Comparison of ENCODE assay signal across 8 cellular contexts in genomic region chrX:120560405-120560841, GRCh38. TPM values are rescaled to one million over a fixed set of nuclear protein-coding genes. Genes with fewer than 3 reads are reported as not detected.
DNase-seq lines count a peak whose midpoint lies in the region; ATAC-seq and TF ChIP-seq lines count a peak whose summit lies in the region.

No MANE protein-coding gene starts in this region.

- H3K27me3 ChIP-seq in Caco-2 (replicated peaks; ENCODE audit: control insufficient read depth, insufficient read depth, low read length) = no peaks in the 10 kb centered on the region
- no peaks in the 10 kb centered on the region for H3K27me3 ChIP-seq in Loucy (ENCODE audit: insufficient read depth, low read length, poor library complexity, severe bottlenecking)
- no peaks in the 10 kb centered on the region for H3K27me3 ChIP-seq in suprapubic skin

- intact Hi-C loops in Caco-2 (cut with micrococcal nuclease; ENCODE audit: unreplicated experiment) = loop anchor here (1.0 to 5.0 kb wide), 2 partner anchors 10 to 48 kb away; no protein-coding TSS in a partner anchor

- H3F3A ChIP-seq in Loucy (ENCODE audit: low read depth) = no peaks in the 10 kb centered on the region

- peaks cover 32% of the 10 kb centered on the region for H4K20me1 ChIP-seq in Loucy (ENCODE audit: insufficient read depth, low read length, poor library complexity, severe bottlenecking)

- TF ChIP-seq POLR2A in suprapubic skin (IDR thresholded peaks at IDR 0.05) = no peak

- peaks cover 8% of the 10 kb centered on the region for H3K4me1 Mint-ChIP-seq in Caco-2 (ENCODE audit: low read depth, unreplicated experiment)
- peaks cover 4 to 39% (median 20%) of the 10 kb centered on the region in 4 donors for H3K4me1 Mint-ChIP-seq in naive thymus-derived CD8-positive, alpha-beta T cell

- H3K27me3 Mint-ChIP-seq in Caco-2 (ENCODE audit: insufficient read depth, unreplicated experiment) = no peaks in the 10 kb centered on the region
- no peaks in the 10 kb centered on the region for H3K27me3 Mint-ChIP-seq in naive thymus-derived CD8-positive, alpha-beta T cell

- H3K27ac ChIP-seq in epithelial cell of prostate (peak overlapping the region; percentile 90), suprapubic skin (peak overlapping the region; percentile 98)

- peaks cover 20% of the 10 kb centered on the region for H3K4me1 ChIP-seq in Caco-2
- peaks cover 15% of the 10 kb centered on the region for H3K4me1 ChIP-seq in Loucy (ENCODE audit: insufficient read depth, low read length, poor library complexity, severe bottlenecking)
- H3K4me1 ChIP-seq in suprapubic skin = peaks cover 27% of the 10 kb centered on the region

- no TSS peak for BruUV-seq in Caco-2 (replicated peaks; lab: Mats Ljungman, UMichigan)

- H3K4me3 Mint-ChIP-seq in Caco-2 (ENCODE audit: unreplicated experiment) = peak overlapping the region; percentile 95
- H3K4me3 Mint-ChIP-seq in naive thymus-derived CD8-positive, alpha-beta T cell = peak overlapping the region; percentile 93 to 100 (median 97)

- TF ChIP-seq CTCF in Caco-2 (IDR thresholded peaks at IDR 0.05; ENCODE audit: insufficient read depth in 1 of 2, low read depth in 1 of 2, low read length in 1 of 2, severe bottlenecking in 1 of 2, unreplicated experiment in 1 of 2) (no peak), Loucy (conservative IDR thresholded peaks at IDR 0.05; ENCODE audit: low read length) (no peak), suprapubic skin (IDR thresholded peaks at IDR 0.05) (no peak)

- no peaks in the 10 kb centered on the region for H3K9me3 ChIP-seq in Caco-2
- no peaks in the 10 kb centered on the region for H3K9me3 ChIP-seq in Loucy (ENCODE audit: insufficient read depth, low read depth, low read length)
- H3K9me3 ChIP-seq in suprapubic skin = no peaks in the 10 kb centered on the region

- POLR2A ChIA-PET in Caco-2 (lab: Charles Lee) = interaction anchor here (1.6 to 2.5 kb wide), 2 partner anchors 10 to 44 kb away, joined by 7 to 28 read pairs; partner anchors contain the start of gene MCTS1
- POLR2A ChIA-PET in naive thymus-derived CD8-positive, alpha-beta T cell (lab: Charles Lee) = interaction anchor here (0.6 to 3.9 kb wide), 15 partner anchors 8 to 1149 kb away, joined by 3 to 111 read pairs (median 4); partner anchors contain the start of genes C1GALT1C1 and MCTS1

- H3K79me2 ChIP-seq in Loucy (ENCODE audit: insufficient read depth, low read length) = peaks cover 57% of the 10 kb centered on the region

- ATAC-seq in GM21619 (IDR thresholded peaks at IDR 0.05; ENCODE audit: unreplicated experiment) = peak; percentile 36
- ATAC-seq in naive thymus-derived CD8-positive, alpha-beta T cell = peak; percentile 46 to 52

- peak overlapping the region; percentile 98 for H3K27ac Mint-ChIP-seq in Caco-2 (ENCODE audit: unreplicated experiment)
- H3K27ac Mint-ChIP-seq in naive thymus-derived CD8-positive, alpha-beta T cell = peak overlapping the region; percentile 93 to 99 (median 98)

- peak overlapping the region; percentile 93 for H3K9ac ChIP-seq in Loucy (ENCODE audit: low read depth, low read length, poor library complexity, severe bottlenecking)

- no peak for TF ChIP-seq EP300 in suprapubic skin (IDR thresholded peaks at IDR 0.05)

- H3K36me3 ChIP-seq in Caco-2 (ENCODE audit: control insufficient read depth, insufficient read depth, low read length) (no peaks in the 10 kb centered on the region), Loucy (ENCODE audit: insufficient read depth, low read length) (peaks cover 5% of the 10 kb centered on the region; the same call in 1 of the 2 replicates), suprapubic skin (no peaks in the 10 kb centered on the region)

- H3K36me3 Mint-ChIP-seq in Caco-2 (ENCODE audit: insufficient read depth, unreplicated experiment) = peaks cover 12% of the 10 kb centered on the region
- H3K36me3 Mint-ChIP-seq in naive thymus-derived CD8-positive, alpha-beta T cell = peaks cover 0 to 17% (median 0%) of the 10 kb centered on the region in 3 donors

- H2AFZ ChIP-seq in Loucy (ENCODE audit: low read length) = peak overlapping the region; percentile 77; the same call in 1 of the 2 replicates

- H3K9me3 Mint-ChIP-seq in Caco-2 (ENCODE audit: unreplicated experiment) = no peaks in the 10 kb centered on the region
- H3K9me3 Mint-ChIP-seq in naive thymus-derived CD8-positive, alpha-beta T cell = no peaks in the 10 kb centered on the region

- H3K4me3 ChIP-seq in Caco-2 (ENCODE audit: low read depth, low read length) (peak overlapping the region; percentile 72), Loucy (ENCODE audit: low read length, poor library complexity, severe bottlenecking) (peak overlapping the region; percentile 93), suprapubic skin (peak overlapping the region; percentile 60)

- CTCF ChIA-PET in Caco-2 (lab: Charles Lee) = interaction anchor here (1.5 kb wide), 1 partner anchor 44 kb away, joined by 5 read pairs; the partner anchor contains the start of gene MCTS1

- 23% methylated on average over 10 of the region's 10 CpGs for WGBS in suprapubic skin

- H3K9me2 ChIP-seq in Loucy (replicated peaks; ENCODE audit: low read depth, low read length) = no peaks in the 10 kb centered on the region

- DNase-seq in Caco-2 = peak; percentile 29 to 36
- peak; percentile 25 for DNase-seq in activated CD8-positive, alpha-beta memory T cell treated with anti-CD3 and anti-CD28 coated beads, Interleukin-2, amount 50 U/mL, for 4 hours
- no peak for DNase-seq in epithelial cell of prostate (ENCODE audit: low read depth, low spot score)
- peak in 9 of 10 donors; percentile 6 to 63 (median 29) for DNase-seq in naive thymus-derived CD8-positive, alpha-beta T cell
- no peak for DNase-seq in suprapubic skin (ENCODE audit: low spot score in 2 of 2)
- DNase-seq in NOMO-1 treated with dmso at 0.1 percent for 144 hours (lab: John Stamatoyannopoulos, UW; ENCODE audit: unreplicated experiment) = no peak

- H3K4me2 ChIP-seq in Loucy (ENCODE audit: low read depth, low read length, poor library complexity, severe bottlenecking) = peak overlapping the region; percentile 93

RNA-seq across cellular contexts. Expression of gene CUL4B, which starts 0.3 kb away (rescaled TPM):
- total RNA-seq in Caco-2 (2022) = 41.0 and 47.7 TPM in 2 replicates
- 10 to 100 TPM; 59.9 to 64.7 TPM for total RNA-seq in naive thymus-derived CD8-positive, alpha-beta T cell
- polyA plus RNA-seq in naive thymus-derived CD8-positive, alpha-beta T cell = 10 to 100 TPM; 23.6 to 27.9 (median 23.9) TPM
- 10 to 100 TPM; 18.6 to 47.2 (median 28.4) TPM for total RNA-seq in suprapubic skin

RNA-seq across cellular contexts. Expression of gene MCTS1, which starts 43.5 kb away (rescaled TPM):
- total RNA-seq in Caco-2 (2022) (50.5 and 55.8 TPM in 2 replicates), suprapubic skin (10 to 100 TPM; 17.6 to 25.7 (median 21.5) TPM)
- total RNA-seq in naive thymus-derived CD8-positive, alpha-beta T cell = 10 to 100 TPM; 26.6 to 31.0 TPM
- polyA plus RNA-seq in naive thymus-derived CD8-positive, alpha-beta T cell = 10 to 100 TPM; 68.2 to 72.4 (median 71.3) TPM

Comparison
In these comparisons a context has a peak if more than half of its experiments do, and no peak if none do; other contexts are left out.
1. DNase-seq: peak in Caco-2 (2 of 2), activated CD8-positive, alpha-beta memory T cell treated with anti-CD3 and anti-CD28 coated beads, Interleukin-2, amount 50 U/mL, for 4 hours (single experiment) and naive thymus-derived CD8-positive, alpha-beta T cell (9 of 10); none in epithelial cell of prostate (single experiment), suprapubic skin (0 of 2) and NOMO-1 treated with dmso at 0.1 percent for 144 hours (single experiment).
2. Peak in every context shown above with its lines, with median percentiles within 50 percentile points of each other: H3K4me3 ChIP-seq.